ENCODE assay signal across 18 cellular contexts in genomic region chr20:32526561-32526960, GRCh38. TPM values are rescaled to one million over a fixed set of nuclear protein-coding genes. Genes with fewer than 3 reads are reported as not detected.
A peak's percentile ranks its signal among the peaks of the same experiment; 100 is the strongest.
DNase-seq lines count a peak whose midpoint lies in the region; ATAC-seq, FAIRE-seq and TF ChIP-seq lines count a peak whose summit lies in the region.
"Had no signal": no experiment of that assay in that cellular context is flagged by ENCODE, and none has a peak within 500 bp of the region (broad histone marks: within the 10 kb centered on the region; RNA-seq: fewer than 3 reads in every experiment).

No MANE protein-coding gene starts in this region.

- peak overlapping the region; percentile 81 to 98 (median 91) for H3K27ac Mint-ChIP-seq in CD8-positive, alpha-beta memory T cell
- peak overlapping the region; percentile 95 for H3K27ac Mint-ChIP-seq in activated naive CD8-positive, alpha-beta T cell

- H3K36me3 ChIP-seq in CD8-positive, alpha-beta memory T cell (ENCODE audit: insufficient read depth, low read length): no peaks in the 10 kb centered on the region
- H3K36me3 ChIP-seq in mesendoderm (ENCODE audit: control insufficient read depth, insufficient read depth, low read length): no peaks in the 10 kb centered on the region
- H3K36me3 ChIP-seq: Peyer's patch, right atrium auricular region, thyroid gland had no signal

- peak overlapping the region; percentile 30 for H3K23ac ChIP-seq in mesendoderm (ENCODE audit: low read length)

- DNase-seq in CD1c-positive myeloid dendritic cell (ENCODE audit: extremely low spot score) (peak; percentile 50), mesendoderm (no peak), GM10266 (ENCODE audit: extremely low spot score) (no peak), GM19239 (ENCODE audit: insufficient read length, low spot score) (no peak), frontal cortex (ENCODE audit: low spot score in 2 of 2) (no peak)
- DNase-seq in CD8-positive, alpha-beta memory T cell: peak in 1 of 5 donors; percentile 32
- DNase-seq: GOT3; mammary epithelial cell; NCI-H2081; NCI-H526 treated with DMSO at 0.1 percent for 48 hours; stimulated activated CD4-positive, alpha-beta T cell treated with anti-CD3 and anti-CD28 coated beads, Interleukin-1b, Interleukin-23, amount 100 ng/mL, for 48 hours; thyroid gland had no signal

- H3K9me3 Mint-ChIP-seq in CD8-positive, alpha-beta memory T cell: no peaks in the 10 kb centered on the region
- no peaks in the 10 kb centered on the region for H3K9me3 Mint-ChIP-seq in activated naive CD8-positive, alpha-beta T cell (ENCODE audit: low read depth)

- H3K56ac ChIP-seq in mesendoderm (ENCODE audit: low read length): no peak overlapping the region

- H3K27ac ChIP-seq in CD8-positive, alpha-beta memory T cell (ENCODE audit: low read depth, low read length): no peak overlapping the region
- no peak overlapping the region for H3K27ac ChIP-seq in mesendoderm (ENCODE audit: low read depth, low read length)
- H3K27ac ChIP-seq: epithelial cell of prostate, Peyer's patch, thyroid gland had no signal

- no CpG with 5 or more reads among the region's 4 CpGs for WGBS in mesendoderm (ENCODE audit: extremely low coverage, insufficient coverage, low lambda C conversion rate)

- H2BK5ac ChIP-seq in mesendoderm (ENCODE audit: low read length): no peak overlapping the region

- peaks cover 0 to 27% (median 3%) of the 10 kb centered on the region in 3 donors for H3K36me3 Mint-ChIP-seq in CD8-positive, alpha-beta memory T cell
- peaks cover 6% of the 10 kb centered on the region for H3K36me3 Mint-ChIP-seq in activated naive CD8-positive, alpha-beta T cell

- H2BK15ac ChIP-seq in mesendoderm (replicated peaks; ENCODE audit: low read depth): no peak overlapping the region

- no peak overlapping the region for H4K5ac ChIP-seq in mesendoderm (ENCODE audit: low read length)

- no peak for TF ChIP-seq CTCF in GM10266 (IDR thresholded peaks at IDR 0.05; ENCODE audit: control insufficient read depth, insufficient read depth, low read depth, missing control alignments)

- H3K79me2 ChIP-seq in mesendoderm (ENCODE audit: control insufficient read depth, insufficient read depth, low read length): no peaks in the 10 kb centered on the region

- no peak for ATAC-seq in GM21360 (IDR thresholded peaks at IDR 0.05; ENCODE audit: unreplicated experiment)

- no peaks in the 10 kb centered on the region for H3K9me3 ChIP-seq in CD8-positive, alpha-beta memory T cell (ENCODE audit: low read length)
- H3K9me3 ChIP-seq: Peyer's patch, right atrium auricular region, thyroid gland had no signal

- no peak overlapping the region for H4K8ac ChIP-seq in mesendoderm (ENCODE audit: low read depth, low read length)

- H3K4ac ChIP-seq in mesendoderm (ENCODE audit: low read depth, low read length): no peak overlapping the region

- no peaks in the 10 kb centered on the region for H3K79me1 ChIP-seq in mesendoderm (ENCODE audit: low read length)

- FAIRE-seq in GM19239 (lab: Jason Lieb, UNC) (no peak), frontal cortex (lab: Jason Lieb, UNC) (no peak)
- FAIRE-seq: colon had no signal

- H3K4me1 ChIP-seq in CD8-positive, alpha-beta memory T cell (ENCODE audit: insufficient read depth, low read length): peaks cover 84% of the 10 kb centered on the region
- peaks cover 2% of the 10 kb centered on the region for H3K4me1 ChIP-seq in mesendoderm (ENCODE audit: control insufficient read depth, low read depth, low read length)

- H3K27me3 Mint-ChIP-seq in CD8-positive, alpha-beta memory T cell: no peaks in the 10 kb centered on the region
- no peaks in the 10 kb centered on the region for H3K27me3 Mint-ChIP-seq in activated naive CD8-positive, alpha-beta T cell

- POLR2A ChIA-PET in CD8-positive, alpha-beta memory T cell (lab: Charles Lee): interaction anchor here (2.4 kb wide), 1 partner anchor 12 kb away, joined by 7 read pairs; no protein-coding TSS in a partner anchor

- no peak overlapping the region for H3K18ac ChIP-seq in mesendoderm (ENCODE audit: low read length)

- CTCF ChIA-PET in CD8-positive, alpha-beta memory T cell (lab: Charles Lee): interaction anchor here (11.0 to 11.3 kb wide), 2 partner anchors 12 to 126 kb away, joined by 186 to 227 read pairs; no protein-coding TSS in a partner anchor

- no peak overlapping the region for H2AK5ac ChIP-seq in mesendoderm (ENCODE audit: low read length)

- H3K4me1 Mint-ChIP-seq in CD8-positive, alpha-beta memory T cell: peaks cover 69 to 90% (median 87%) of the 10 kb centered on the region in 3 donors
- H3K4me1 Mint-ChIP-seq in activated naive CD8-positive, alpha-beta T cell (ENCODE audit: low read depth): peaks cover 86% of the 10 kb centered on the region

- H3K4me3 Mint-ChIP-seq in CD8-positive, alpha-beta memory T cell: peak overlapping the region in 2 of 7 donors; percentile 15 to 32
- peak overlapping the region; percentile 65 for H3K4me3 Mint-ChIP-seq in activated naive CD8-positive, alpha-beta T cell

- no peak overlapping the region for H2BK120ac ChIP-seq in mesendoderm (ENCODE audit: low read depth, low read length)

- H3K27me3 ChIP-seq in CD8-positive, alpha-beta memory T cell (ENCODE audit: insufficient read depth, low read length, poor library complexity, severe bottlenecking): no peaks in the 10 kb centered on the region
- H3K27me3 ChIP-seq in mesendoderm (ENCODE audit: insufficient read depth, low read length, poor library complexity): peaks cover 2% of the 10 kb centered on the region
- H3K27me3 ChIP-seq: Peyer's patch, right atrium auricular region, thyroid gland had no signal

- no peak overlapping the region for H3K4me2 ChIP-seq in mesendoderm (ENCODE audit: low read length)

- peak overlapping the region; percentile 32 for H3K4me3 ChIP-seq in CD8-positive, alpha-beta memory T cell (ENCODE audit: low read length)
- H3K4me3 ChIP-seq in mesendoderm (ENCODE audit: low read length): no peak overlapping the region
- H3K4me3 ChIP-seq: Peyer's patch, right atrium auricular region, thyroid gland had no signal

- no peak overlapping the region for H3K9ac ChIP-seq in mesendoderm (ENCODE audit: low read length)

RNA-seq across cellular contexts. Expression of gene NOL4L, which starts 58.6 kb away (rescaled TPM):
- total RNA-seq in CD8-positive, alpha-beta memory T cell: 10 to 100 TPM; 15.8 to 19.8 TPM
- 15.4 TPM for polyA plus RNA-seq in CD8-positive, alpha-beta memory T cell
- polyA plus RNA-seq in mesendoderm (2013, experiment 1 of 2): 9.5 TPM
- polyA plus RNA-seq in mesendoderm (2013, experiment 2 of 2): 9.0 TPM
- 13.0 TPM for total RNA-seq in frontal cortex
